In genomic region chr11:125348704-125349635, GRCh38 we compare ENCODE assay signal across 8 cellular contexts.
A peak's percentile ranks its signal among the peaks of the same experiment; 100 is the strongest.
DNase-seq lines count a peak whose midpoint lies in the region; ATAC-seq and TF ChIP-seq lines count a peak whose summit lies in the region.

No MANE protein-coding gene starts in this region.

- H3K27me3 ChIP-seq in aorta (ENCODE audit: control insufficient read depth in 1 of 2, insufficient read depth in 2 of 2, low read length in 1 of 2), result no peaks in the 10 kb centered on the region

- ATAC-seq in GM18867 (IDR thresholded peaks at IDR 0.05; ENCODE audit: unreplicated experiment) (peak; percentile 58), omental fat pad (ENCODE audit: low FRiP score) (peak; percentile 20), aorta (ENCODE audit: low FRiP score) (peak; percentile 67), GM21381 (IDR thresholded peaks at IDR 0.05; ENCODE audit: unreplicated experiment) (no peak)

- no peak overlapping the region for H3K27ac ChIP-seq in aorta (ENCODE audit: low read depth in 1 of 2, low read length in 2 of 2)

- TF ChIP-seq CTCF in AG10803 (conservative IDR thresholded peaks at IDR 0.05; ENCODE audit: low read length), result peak; percentile 98
- peak in 2 of 3 donors; percentile 19 to 76 for TF ChIP-seq CTCF in omental fat pad (IDR thresholded peaks at IDR 0.05)

- H3K4me3 ChIP-seq in AG10803 (ENCODE audit: low read length) (no peak overlapping the region), aorta (ENCODE audit: low read length in 2 of 2) (no peak overlapping the region)

- WGBS in aorta, 2 donors, result 58 to 60% methylated on average over 20 of the region's 20 CpGs

- intact Hi-C loops in aorta (cut with DNase I), result loop anchor here (5.0 to 10.0 kb wide), 5 partner anchors 58 to 538 kb away; partner anchors contain the start of genes CCDC15 (in 1 of the 2), HYLS1 (in 1 of the 2) and PKNOX2 (in 1 of the 2)

- no peaks in the 10 kb centered on the region for H3K9me3 ChIP-seq in aorta (ENCODE audit: control insufficient read depth, low read length)

- no peaks in the 10 kb centered on the region for H3K36me3 ChIP-seq in aorta (ENCODE audit: control insufficient read depth in 1 of 2, insufficient read depth in 2 of 2, low read length in 1 of 2)

- H3K4me1 ChIP-seq in aorta (ENCODE audit: control insufficient read depth in 1 of 2, insufficient read depth in 2 of 2, low read length in 2 of 2), result no peaks in the 10 kb centered on the region

- DNase-seq in AG10803 (ENCODE audit: low read depth) (peak; percentile 22), NCI-H1417 (lab: John Stamatoyannopoulos, UW) (peak in 2 of 3 experiments; percentile 62 to 72), activated T-cell treated with anti-CD3 and anti-CD28 coated beads for 4 hours (peak; percentile 31), fibroblast of peridontal ligament (ENCODE audit: extremely low read depth) (peak; percentile 37), omental fat pad (ENCODE audit: low spot score) (peak; percentile 46), aorta (peak in 1 of 2 donors; percentile 88)
